ENCODE assay signal across 8 cellular contexts in genomic region chr3:49539659-49540560, GRCh38. TPM values are rescaled to one million over a fixed set of nuclear protein-coding genes. Genes with fewer than 3 reads are reported as not detected.
DNase-seq lines count a peak whose midpoint lies in the region; ATAC-seq and TF ChIP-seq lines count a peak whose summit lies in the region.

No MANE protein-coding gene starts in this region.

- ATAC-seq in HG03432 (IDR thresholded peaks at IDR 0.05; ENCODE audit: unreplicated experiment) = peak; percentile 94

- TF ChIP-seq CTCF in BE2C (IDR thresholded peaks at IDR 0.05; ENCODE audit: low read depth, low read length) = peak; percentile 56

- DNase-seq in BE2C (peak; percentile 93), NCI-H460 (ENCODE audit: extremely low read depth, low read depth) (peak; percentile 86), cerebellum (ENCODE audit: low spot score) (peak; percentile 94), kidney glomerular epithelial cell (lab: John Stamatoyannopoulos, UW) (peak; percentile 88)
- DNase-seq in activated CD4-positive, alpha-beta T cell treated with anti-CD3 and anti-CD28 coated beads for 1 hour = peak; percentile 88
- DNase-seq in stimulated activated CD4-positive, alpha-beta T cell treated with anti-CD3 and anti-CD28 coated beads, Interleukin-15, amount 100 ng/mL, for 48 hours (ENCODE audit: low read depth in 2 of 2) = peak; percentile 77 to 91

- H3K4me3 ChIP-seq in BE2C (ENCODE audit: low read depth, low read length) = peak overlapping the region; percentile 59

- H3K9me3 ChIP-seq in BE2C = no peaks in the 10 kb centered on the region

- TF ChIP-seq POLR2A in GM19193 (IDR thresholded peaks at IDR 0.05; ENCODE audit: extremely low read depth, insufficient read depth, insufficient read length) = peak; percentile 45

- H3K36me3 ChIP-seq in BE2C = no peaks in the 10 kb centered on the region

- no peaks in the 10 kb centered on the region for H3K4me1 ChIP-seq in BE2C

- no peaks in the 10 kb centered on the region for H3K27me3 ChIP-seq in BE2C

RNA-seq across cellular contexts. Expression of gene BSN, which starts 14.4 kb away (rescaled TPM):
- polyA plus RNA-seq in BE2C (2012; ENCODE audit: insufficient read depth, insufficient read length, low read depth) = 8.4 TPM
- total RNA-seq in NCI-H460 (2014; rRNA removed; shearing (Covaris generic)) = 0.05 and 0.12 TPM in 2 replicates
- polyA plus RNA-seq in NCI-H460 (2014; cell fraction: nucleus; rRNA removed) = 0.06 and 0.50 TPM in 2 replicates
- 13.7 TPM for total RNA-seq in cerebellum

Comparison
In these comparisons a context has a peak if more than half of its experiments do, and no peak if none do; other contexts are left out.
1. Peak in every context shown above with its lines: DNase-seq, ATAC-seq and H3K4me3 ChIP-seq.
2. RNA of gene BSN, which starts 14.4 kb away (total RNA-seq): 13.7 TPM in cerebellum (single experiment); 0.05 to 0.12 TPM in NCI-H460; every median in the first group is over 10 times any median in the second.